22 cellular contexts compared by ENCODE assay signal in genomic region chr9:83477571-83477970, GRCh38.
DNase-seq lines count a peak whose midpoint lies in the region; ATAC-seq lines count a peak whose summit lies in the region.
"Had no signal": no experiment of that assay in that cellular context is flagged by ENCODE, and none has a peak within 500 bp of the region (broad histone marks: within the 10 kb centered on the region; RNA-seq: fewer than 3 reads in every experiment).

No MANE protein-coding gene starts in this region.

- no peak overlapping the region for H2AFZ ChIP-seq in GM23248
- H2AFZ ChIP-seq: PC-9 had no signal

- H3K9ac ChIP-seq in GM23248: no peak overlapping the region

- no peak overlapping the region for H3K4me3 ChIP-seq in GM23248
- H3K4me3 ChIP-seq: breast epithelium, coronary artery, PC-9, psoas muscle had no signal

- H3K9me3 ChIP-seq in GM23248 (ENCODE audit: low read depth): no peaks in the 10 kb centered on the region

- no peaks in the 10 kb centered on the region for H3K36me3 ChIP-seq in GM23248 (ENCODE audit: low read depth)
- H3K36me3 ChIP-seq: breast epithelium had no signal

- ATAC-seq in HG03354 (IDR thresholded peaks at IDR 0.05; ENCODE audit: poor library complexity, severe bottlenecking, unreplicated experiment): no peak
- ATAC-seq: activated CD8-positive, alpha-beta T cell treated with anti-CD3 and anti-CD28 coated beads for 36 hours; CD8-positive, alpha-beta T cell; psoas muscle had no signal

- H3F3A ChIP-seq in GM23248 (ENCODE audit: insufficient read depth): no peaks in the 10 kb centered on the region

- H3K4me2 ChIP-seq in GM23248 (ENCODE audit: unreplicated experiment): no peak overlapping the region
- H3K4me2 ChIP-seq: PC-9 had no signal

- in situ Hi-C loops in GM23248 (cut with MboI): no loop called here

- DNase-seq in AG20443 (ENCODE audit: low spot score): peak; percentile 17
- peak; percentile 50 for DNase-seq in GM23248
- peak; percentile 34 for DNase-seq in amniotic stem cell (lab: John Stamatoyannopoulos, UW)
- peak; percentile 84 for DNase-seq in islet precursor cell
- no peak for DNase-seq in dedifferentiated amniotic fluid mesenchymal stem cell (ENCODE audit: extremely low spot score)
- no peak for DNase-seq in GM19238 (ENCODE audit: insufficient read length, low spot score)
- DNase-seq in stimulated activated naive CD4-positive, alpha-beta T cell treated with Interleukin-2 at 50 U/mL for 16 hours (lab: John Stamatoyannopoulos, UW): no peak
- DNase-seq: activated CD4-positive, alpha-beta T cell treated with anti-CD3 and anti-CD28 coated beads for 1 hour; activated CD8-positive, alpha-beta T cell treated with anti-CD3 and anti-CD28 coated beads for 36 hours; activated T-cell treated with anti-CD3 and anti-CD28 coated beads for 4 hours; CD8-positive, alpha-beta T cell; Kasumi-1; mesenchymal stem cell; NCI-H1694 treated with DMSO at 0.1 percent for 48 hours; NCI-H774; PC-9; psoas muscle; SIG-M5; trophoblast cell had no signal

- 59 to 64% methylated on average over 3 of the region's 3 CpGs for WGBS in GM23248 (ENCODE audit: low coverage in 1 of 2, low lambda C conversion rate in 2 of 2, missing lambda C conversion rate in 2 of 2), 2 experiments

- H3K4me1 ChIP-seq in GM23248 (ENCODE audit: insufficient read depth): peaks cover 14% of the 10 kb centered on the region; the same call in 1 of the 2 replicates
- H3K4me1 ChIP-seq: breast epithelium, psoas muscle had no signal

- no peaks in the 10 kb centered on the region for H3K9me2 ChIP-seq in GM23248 (ENCODE audit: insufficient read depth)

- no peaks in the 10 kb centered on the region for H4K20me1 ChIP-seq in GM23248 (ENCODE audit: insufficient read depth)

- no peaks in the 10 kb centered on the region for H3K79me2 ChIP-seq in GM23248 (ENCODE audit: insufficient read depth)

- H3K27me3 ChIP-seq in GM23248 (replicated peaks; ENCODE audit: insufficient read depth): no peaks in the 10 kb centered on the region
- H3K27me3 ChIP-seq: breast epithelium had no signal

- no peak overlapping the region for H3K27ac ChIP-seq in GM23248
- H3K27ac ChIP-seq: breast epithelium, coronary artery, PC-9, psoas muscle had no signal

Comparison
In these comparisons a context has a peak if more than half of its experiments do, and no peak if none do; other contexts are left out.
1. DNase-seq: peak in AG20443 (single experiment), GM23248 (single experiment), amniotic stem cell (single experiment) and islet precursor cell (single experiment); none in dedifferentiated amniotic fluid mesenchymal stem cell (single experiment), GM19238 (single experiment) and stimulated activated naive CD4-positive, alpha-beta T cell treated with Interleukin-2 at 50 U/mL for 16 hours (single experiment).